ENCODE assay signal across 22 cellular contexts in the genomic region with DNA sequence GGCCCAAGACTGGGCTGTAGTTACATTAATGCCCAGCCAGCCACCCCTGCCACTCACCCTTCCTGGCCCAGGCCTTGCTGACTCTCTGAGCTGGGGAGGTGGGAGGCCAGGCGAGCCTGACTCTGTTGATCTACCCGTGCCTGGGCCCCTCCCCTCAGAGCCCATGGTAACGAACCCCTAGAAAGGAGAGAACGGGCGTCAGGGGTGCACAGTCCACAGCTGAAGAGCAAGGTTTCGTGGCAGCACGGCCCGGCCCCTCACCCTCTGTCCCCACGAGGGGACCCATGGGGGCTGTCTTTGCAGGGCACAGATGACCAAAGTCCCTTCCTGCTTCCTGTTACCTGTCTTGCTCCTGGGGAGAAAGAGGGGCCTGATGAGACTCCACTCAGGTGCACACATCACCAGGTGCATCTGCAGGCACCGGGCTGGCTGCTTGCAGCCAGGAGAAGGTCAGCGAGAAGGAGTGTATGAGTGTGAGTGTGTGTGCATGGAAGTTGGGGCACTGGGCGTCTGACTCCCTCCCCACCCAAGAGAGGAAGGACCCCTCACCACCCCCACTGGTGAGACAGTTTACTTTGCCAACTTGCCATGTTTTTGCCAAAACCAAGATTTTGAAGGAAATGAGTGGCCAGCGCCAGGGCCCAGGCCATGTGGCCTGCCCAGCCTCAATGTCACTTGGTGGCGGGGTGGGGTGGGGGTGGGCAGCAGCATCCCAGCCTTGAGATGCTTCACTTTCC.
DNase-seq lines count a peak whose midpoint lies in the region; ATAC-seq and TF ChIP-seq lines count a peak whose summit lies in the region.
"Had no signal": no experiment of that assay in that cellular context is flagged by ENCODE, and none has a peak within 500 bp of the region (broad histone marks: within the 10 kb centered on the region; RNA-seq: fewer than 3 reads in every experiment).

No MANE protein-coding gene starts in this region.

- H3K4me3 ChIP-seq in PC-3 (ENCODE audit: low read length) (no peak overlapping the region), endodermal cell (ENCODE audit: low read length) (no peak overlapping the region)
- H3K4me3 ChIP-seq: GM23248, heart left ventricle had no signal

- H4K20me1 ChIP-seq in PC-3 (ENCODE audit: low read length), result no peaks in the 10 kb centered on the region

- H2AFZ ChIP-seq in PC-3 (ENCODE audit: low read length), result no peak overlapping the region
- H2AFZ ChIP-seq: GM23248 had no signal

- H3K79me2 ChIP-seq in PC-3 (ENCODE audit: low read length), result no peaks in the 10 kb centered on the region

- H3K27ac ChIP-seq in PC-3 (ENCODE audit: low read length) (no peak overlapping the region), endodermal cell (ENCODE audit: low read depth, low read length) (no peak overlapping the region)
- H3K27ac ChIP-seq: GM23248, heart left ventricle had no signal

- no peaks in the 10 kb centered on the region for H3K9me3 Mint-ChIP-seq in activated CD4-positive, alpha-beta T cell treated with anti-CD3 and anti-CD28 coated beads, Interleukin-2, amount 10 ng/mL, durations not matched to agents 24 days and 14 days
- H3K9me3 Mint-ChIP-seq in endodermal cell, result no peaks in the 10 kb centered on the region
- H3K9me3 Mint-ChIP-seq: CD8-positive, alpha-beta memory T cell; naive B cell; stimulated activated memory B cell treated with anti-CD40 and anti-IgM and Interleukin-4, amounts not matched to agents 10 μg/mL and 1 μg/mL and 100 μg/mL, for 72 hours had no signal

- BruUV-seq in PC-3 (replicated peaks; lab: Mats Ljungman, UMichigan), result TSS peak; percentile 45

- H3K4me1 ChIP-seq in PC-3 (ENCODE audit: insufficient read depth, low read length), result no peaks in the 10 kb centered on the region
- H3K4me1 ChIP-seq in endodermal cell (ENCODE audit: control insufficient read depth, insufficient read depth, low read length), result no peaks in the 10 kb centered on the region

- H3K9me3 ChIP-seq in PC-3 (ENCODE audit: low read length) (no peaks in the 10 kb centered on the region), endodermal cell (ENCODE audit: control insufficient read depth, low read length) (no peaks in the 10 kb centered on the region)
- H3K9me3 ChIP-seq: heart left ventricle had no signal

- no peak for ATAC-seq in PC-3
- no peak for ATAC-seq in sciatic nerve
- no peak for ATAC-seq in HG02870 (IDR thresholded peaks at IDR 0.05; ENCODE audit: unreplicated experiment)
- no peak for ATAC-seq in HG02623 (IDR thresholded peaks at IDR 0.05; ENCODE audit: unreplicated experiment)
- ATAC-seq: heart left ventricle; left colon; stimulated activated memory B cell treated with anti-CD40 and anti-IgM and Interleukin-4, amounts not matched to agents 10 μg/mL and 1 μg/mL and 100 μg/mL, for 72 hours had no signal

- 96 to 97% methylated on average over 10 to 12 of the region's 14 CpGs for WGBS in endodermal cell (ENCODE audit: insufficient coverage in 1 of 2, insufficient read length in 1 of 2), 2 experiments

- TF ChIP-seq CTCF in PC-3 (conservative IDR thresholded peaks at IDR 0.05; ENCODE audit: low read depth, low read length) (no peak), endodermal cell (conservative IDR thresholded peaks at IDR 0.05) (no peak)

- CTCF ChIA-PET in PC-3 (lab: Charles Lee), result no interaction called here

- H3K36me3 Mint-ChIP-seq in activated CD4-positive, alpha-beta T cell treated with anti-CD3 and anti-CD28 coated beads, Interleukin-2, amount 10 ng/mL, durations not matched to agents 24 days and 14 days (ENCODE audit: low read depth), result peaks cover 31% of the 10 kb centered on the region
- H3K36me3 Mint-ChIP-seq in endodermal cell (ENCODE audit: low read depth), result peaks cover 34% of the 10 kb centered on the region

- POLR2A ChIA-PET in PC-3 (lab: Charles Lee; ENCODE audit: unreplicated experiment), result no interaction called here

- H3K4me1 Mint-ChIP-seq in activated CD4-positive, alpha-beta T cell treated with anti-CD3 and anti-CD28 coated beads, Interleukin-2, amount 10 ng/mL, durations not matched to agents 24 days and 14 days, result peaks cover 4% of the 10 kb centered on the region
- H3K4me1 Mint-ChIP-seq in endodermal cell, result no peaks in the 10 kb centered on the region

- H3K9me2 ChIP-seq in PC-3 (replicated peaks; ENCODE audit: low read length), result no peaks in the 10 kb centered on the region

- DNase-seq in activated CD4-positive, alpha-beta T cell treated with anti-CD3 and anti-CD28 coated beads, Interleukin-2, amount 10 ng/mL, durations not matched to agents 24 days and 14 days, result no peak
- DNase-seq in activated CD4-positive, alpha-beta T cell treated with anti-CD3 and anti-CD28 coated beads for 4 hours, result no peak
- DNase-seq in PC-3 (no peak), endodermal cell (peak; percentile 23), sciatic nerve (ENCODE audit: low spot score) (peak; percentile 56)
- DNase-seq in stimulated activated CD4-positive, alpha-beta T cell treated with anti-CD3 and anti-CD28 coated beads, Interleukin-15, amount 100 ng/mL, for 24 hours, result no peak
- DNase-seq: 8988T; activated CD4-positive, alpha-beta T cell treated with anti-CD3 and anti-CD28 coated beads, Interleukin-2, amount 50 U/mL, for 1 hour; cerebellar nuclear complex; GF-D8; GM23248; left colon; naive B cell; NCI-H510A treated with DMSO at 0.1 percent for 48 hours; RPMI8226; stimulated activated CD4-positive, alpha-beta T cell treated with anti-CD3 and anti-CD28 coated beads, Interleukin-4, amount 100 ng/mL, for 24 hours; T-helper 2 cell had no signal

- intact Hi-C loops in activated CD4-positive, alpha-beta T cell treated with anti-CD3 and anti-CD28 coated beads, Interleukin-2, amount 10 ng/mL, durations not matched to agents 24 days and 14 days (cut with micrococcal nuclease), result no loop called here
- intact Hi-C loops in PC-3 (cut with micrococcal nuclease) (loop anchor here (5.0 kb wide), 1 partner anchor 73 kb away; no protein-coding TSS in a partner anchor), sciatic nerve (cut with DNase I) (loop anchor here (5.0 kb wide), 1 partner anchor 173 kb away; no protein-coding TSS in a partner anchor)

- no peak overlapping the region for H3K4me2 ChIP-seq in PC-3 (ENCODE audit: low read length)

- H3K27me3 ChIP-seq in PC-3 (ENCODE audit: low read length) (no peaks in the 10 kb centered on the region), endodermal cell (ENCODE audit: control insufficient read depth, insufficient read depth, low read length, poor library complexity, severe bottlenecking) (no peaks in the 10 kb centered on the region)
- H3K27me3 ChIP-seq: heart left ventricle had no signal

- H3K9ac ChIP-seq in PC-3 (ENCODE audit: low read length), result no peak overlapping the region
- no peak overlapping the region for H3K9ac ChIP-seq in endodermal cell (ENCODE audit: extremely low read depth, low read length, poor library complexity, severe bottlenecking)
- H3K9ac ChIP-seq: GM23248 had no signal

- no peak overlapping the region for H3K4me3 Mint-ChIP-seq in activated CD4-positive, alpha-beta T cell treated with anti-CD3 and anti-CD28 coated beads, Interleukin-2, amount 10 ng/mL, durations not matched to agents 24 days and 14 days
- H3K4me3 Mint-ChIP-seq in endodermal cell, result no peak overlapping the region
- H3K4me3 Mint-ChIP-seq: naive B cell; stimulated activated memory B cell treated with anti-CD40 and anti-IgM and Interleukin-4, amounts not matched to agents 10 μg/mL and 1 μg/mL and 100 μg/mL, for 72 hours had no signal

- no peaks in the 10 kb centered on the region for H3K27me3 Mint-ChIP-seq in activated CD4-positive, alpha-beta T cell treated with anti-CD3 and anti-CD28 coated beads, Interleukin-2, amount 10 ng/mL, durations not matched to agents 24 days and 14 days
- H3K27me3 Mint-ChIP-seq in endodermal cell (ENCODE audit: insufficient read depth), result no peaks in the 10 kb centered on the region
- H3K27me3 Mint-ChIP-seq: naive B cell; stimulated activated memory B cell treated with anti-CD40 and anti-IgM and Interleukin-4, amounts not matched to agents 10 μg/mL and 1 μg/mL and 100 μg/mL, for 72 hours had no signal

- peak overlapping the region; percentile 16 for H3K27ac Mint-ChIP-seq in activated CD4-positive, alpha-beta T cell treated with anti-CD3 and anti-CD28 coated beads, Interleukin-2, amount 10 ng/mL, durations not matched to agents 24 days and 14 days
- H3K27ac Mint-ChIP-seq in endodermal cell, result no peak overlapping the region
- H3K27ac Mint-ChIP-seq: stimulated activated memory B cell treated with anti-CD40 and anti-IgM and Interleukin-4, amounts not matched to agents 10 μg/mL and 1 μg/mL and 100 μg/mL, for 72 hours had no signal

- H3F3A ChIP-seq in PC-3 (ENCODE audit: low read length, unreplicated experiment), result no peaks in the 10 kb centered on the region

- H3K36me3 ChIP-seq in PC-3 (ENCODE audit: low read depth, low read length), result peaks cover 44% of the 10 kb centered on the region
- peaks cover 51% of the 10 kb centered on the region for H3K36me3 ChIP-seq in endodermal cell (ENCODE audit: control insufficient read depth, insufficient read depth, low read length)

Comparison
In these comparisons a context has a peak if more than half of its experiments do, and no peak if none do; other contexts are left out.
1. DNase-seq: peak in endodermal cell (single experiment) and sciatic nerve (single experiment); none in activated CD4-positive, alpha-beta T cell treated with anti-CD3 and anti-CD28 coated beads, Interleukin-2, amount 10 ng/mL, durations not matched to agents 24 days and 14 days (single experiment), activated CD4-positive, alpha-beta T cell treated with anti-CD3 and anti-CD28 coated beads for 4 hours (0 of 2), PC-3 (single experiment) and stimulated activated CD4-positive, alpha-beta T cell treated with anti-CD3 and anti-CD28 coated beads, Interleukin-15, amount 100 ng/mL, for 24 hours (single experiment).